6 cellular contexts compared by ENCODE assay signal in genomic region chr20:48213635-48214034, GRCh38.
DNase-seq lines count a peak whose midpoint lies in the region; ATAC-seq, FAIRE-seq and TF ChIP-seq lines count a peak whose summit lies in the region.
"Not testable (repeated sequence)": the region's sequence is repeated elsewhere in the genome, so short reads cannot be mapped to it uniquely, and the experiment has no call there.

No MANE protein-coding gene starts in this region.

- not testable (repeated sequence) for H2AFZ ChIP-seq in HepG2 (ENCODE audit: low read length)

- H3K27ac Mint-ChIP-seq in MCF 10A (ENCODE audit: low read depth, unreplicated experiment): not testable (repeated sequence)

- H3K4me3 Mint-ChIP-seq in MCF 10A (ENCODE audit: unreplicated experiment): not testable (repeated sequence)

- peak overlapping the region; percentile 32 for H3K9ac ChIP-seq in NT2/D1 (ENCODE audit: insufficient read length, low read depth)
- not testable (repeated sequence) for H3K9ac ChIP-seq in HepG2 (ENCODE audit: insufficient read depth, low read depth, low read length)

- WGBS in HepG2 (ENCODE audit: low lambda C conversion rate): 44% methylated on average over 8 of the region's 12 CpGs

- H3K9me3 Mint-ChIP-seq in MCF 10A (ENCODE audit: unreplicated experiment): not testable (repeated sequence)

- POLR2A ChIA-PET in RWPE1 (lab: Yijun Ruan, JAX; ENCODE audit: low non-redundant PET); MCF 10A (lab: Yijun Ruan, JAX); HepG2 (lab: Yijun Ruan, JAX): not testable (repeated sequence)

- H3K79me2 ChIP-seq in HepG2 (ENCODE audit: insufficient read depth, low read length): not testable (repeated sequence)

- H3K4me1 ChIP-seq in NT2/D1 (ENCODE audit: insufficient read depth, insufficient read length) (peaks cover 16% of the 10 kb centered on the region), HepG2 (ENCODE audit: insufficient read depth, low read length) (peaks cover 26% of the 10 kb centered on the region)

- TF ChIP-seq EP300 in HepG2 (IDR thresholded peaks at IDR 0.05; ENCODE audit: low read depth in 2 of 2, low read length in 2 of 2); HepG2 (CRISPR knock-in tag; IDR thresholded peaks at IDR 0.05; ENCODE audit: borderline replicate concordance): not testable (repeated sequence)

- H3K27me3 ChIP-seq in NT2/D1 (ENCODE audit: insufficient read depth, insufficient read length); HepG2 (ENCODE audit: control insufficient read depth in 1 of 2, insufficient read depth in 2 of 2, low read length in 2 of 2): not testable (repeated sequence)

- H3K27ac ChIP-seq in RWPE1; HepG2 (ENCODE audit: extremely low read length, insufficient read depth, low read length): not testable (repeated sequence)

- intact Hi-C loops in MCF 10A (cut with micrococcal nuclease); HepG2 (cut with micrococcal nuclease; ENCODE audit: unreplicated experiment): not testable (repeated sequence)

- not testable (repeated sequence) for TF ChIP-seq POLR2A in HepG2 (IDR thresholded peaks at IDR 0.05; ENCODE audit: insufficient read depth in 1 of 2, low read depth in 2 of 2, low read length in 2 of 2)

- CTCF ChIA-PET in RWPE1 (lab: Yijun Ruan, JAX); HepG2 (lab: Yijun Ruan, JAX; ENCODE audit: low intra/inter-chr PET ratio, low total read pairs): not testable (repeated sequence)
- CTCF ChIA-PET in MCF 10A (lab: Yijun Ruan, JAX): interaction anchor here (0.6 kb wide), 1 partner anchor 79 kb away, joined by 5 read pairs; no protein-coding TSS in a partner anchor

- not testable (repeated sequence) for H3K4me3 ChIP-seq in NT2/D1 (ENCODE audit: insufficient read length, low read depth)
- H3K4me3 ChIP-seq in HepG2 (replicated peaks in 1 of 3; ENCODE audit: insufficient read depth in 1 of 3, low read depth in 2 of 3, low read length in 3 of 3): peak overlapping the region in 1 of 3 experiments; percentile 9; a peak in 1 of 6 replicates

- peak; percentile 63 for ATAC-seq in HepG2

- not testable (repeated sequence) for H4K20me1 ChIP-seq in HepG2 (ENCODE audit: insufficient read depth, low read length)

- not testable (repeated sequence) for H3K27me3 Mint-ChIP-seq in MCF 10A (ENCODE audit: insufficient read depth, unreplicated experiment)

- not testable (repeated sequence) for TF ChIP-seq CTCF in RWPE1 (conservative IDR thresholded peaks at IDR 0.05; ENCODE audit: low read depth); MCF 10A (IDR thresholded peaks at IDR 0.05; ENCODE audit: unreplicated experiment); HepG2 (CRISPR knock-in tag; IDR thresholded peaks at IDR 0.05)

- not testable (repeated sequence) for TF ChIP-seq RAD21 in HepG2 (CRISPR knock-in tag; IDR thresholded peaks at IDR 0.05)

- H3K36me3 ChIP-seq in NT2/D1 (ENCODE audit: insufficient read depth, insufficient read length, low read length); HepG2 (replicated peaks in 1 of 2; ENCODE audit: control insufficient read depth in 1 of 2, insufficient read depth in 2 of 2, low read length in 2 of 2): not testable (repeated sequence)

- not testable (repeated sequence) for H3K36me3 Mint-ChIP-seq in MCF 10A (ENCODE audit: insufficient read depth, unreplicated experiment)

- H3K4me2 ChIP-seq in HepG2 (ENCODE audit: low read depth, low read length): 0 out of 2 replicates have a peak overlapping the region, but pooled peaks have one; percentile 9

- peak; percentile 14 for DNase-seq in EL
- peak; percentile 92 for DNase-seq in M059J (ENCODE audit: low read depth)
- DNase-seq in NT2/D1 (ENCODE audit: low read depth, low spot score); HepG2 (ENCODE audit: low spot score): not testable (repeated sequence)
- peak; percentile 41 for DNase-seq in RWPE1 (ENCODE audit: low spot score)
- DNase-seq in MCF 10A (ENCODE audit: unreplicated experiment): peak; percentile 72

- not testable (repeated sequence) for H3K9me3 ChIP-seq in NT2/D1 (ENCODE audit: insufficient read depth, low read length); HepG2 (ENCODE audit: low read length)

- in situ Hi-C loops in HepG2 (cut with HindIII; ENCODE audit: extremely low pct_ligation_motif_present, low pct_unique_long_range_greater_than_20kb): not testable (repeated sequence)

- FAIRE-seq in HepG2 (lab: Jason Lieb, UNC): peak; percentile 72

- not testable (repeated sequence) for BruUV-seq in MCF 10A (replicated peaks; lab: Mats Ljungman, UMichigan); HepG2 (replicated peaks; lab: Mats Ljungman, UMichigan)

- not testable (repeated sequence) for H3K4me1 Mint-ChIP-seq in MCF 10A (ENCODE audit: insufficient read depth, unreplicated experiment)

TF ChIP-seq in HepG2, 621 proteins besides CTCF, POLR2A, EP300 and RAD21:
- TF ChIP-seq GABPA (IDR thresholded peaks at IDR 0.05; ENCODE audit: low read depth, low read length): not testable (repeated sequence)
- TF ChIP-seq GABPA (CRISPR knock-in tag; IDR thresholded peaks at IDR 0.05; ENCODE audit: low read depth): peak; percentile 59; the same call in 1 of the 2 replicates
- TF ChIP-seq MIXL1 (CRISPR knock-in tag; IDR thresholded peaks at IDR 0.05): 0 out of 2 replicates have a peak, but pooled peaks have one; percentile 20
- peak; percentile 48; the same call in 1 of the 2 replicates for TF ChIP-seq ETV5 (CRISPR knock-in tag; IDR thresholded peaks at IDR 0.05; ENCODE audit: borderline replicate concordance)
- TF ChIP-seq ZNF121 (CRISPR knock-in tag; IDR thresholded peaks at IDR 0.05): 0 out of 2 replicates have a peak, but pooled peaks have one; percentile 50
- peak; percentile 35; the same call in 1 of the 2 replicates for TF ChIP-seq RARA (CRISPR knock-in tag; IDR thresholded peaks at IDR 0.05)
- TF ChIP-seq ELF3 (CRISPR knock-in tag; IDR thresholded peaks at IDR 0.05): peak; percentile 46
- peak; percentile 37; the same call in 1 of the 2 replicates for TF ChIP-seq GABPB1 (CRISPR knock-in tag; IDR thresholded peaks at IDR 0.05)
